In genomic region chrX:48769230-48769629, GRCh38 we compare ENCODE assay signal across 43 cellular contexts. TPM values are rescaled to one million over a fixed set of nuclear protein-coding genes. Genes with fewer than 3 reads are reported as not detected.
"Had no signal": no experiment of that assay in that cellular context is flagged by ENCODE, and none has a peak within 500 bp of the region (broad histone marks: within the 10 kb centered on the region; RNA-seq: fewer than 3 reads in every experiment).

No MANE protein-coding gene starts in this region.

- H3K27me3 Mint-ChIP-seq: activated naive CD4-positive, alpha-beta T cell treated with anti-CD3 and anti-CD28 coated beads, Interleukin-2, amount 10 ng/mL, durations not matched to agents 7 days and 5 days; activated naive CD4-positive, alpha-beta T cell treated with anti-CD3 and anti-CD28 coated beads, Interleukin-2, amount 50 U/mL, for 24 hours; activated naive CD8-positive, alpha-beta T cell; activated naive CD8-positive, alpha-beta T cell treated with anti-CD3 and anti-CD28 coated beads for 36 hours; activated naive CD8-positive, alpha-beta T cell treated with anti-CD3 and anti-CD28 coated beads, Interleukin-2, amount 50 U/mL, for 24 hours; central memory CD8-positive, alpha-beta T cell had no signal

- H3K9me3 Mint-ChIP-seq: activated naive CD4-positive, alpha-beta T cell treated with anti-CD3 and anti-CD28 coated beads for 36 hours; activated naive CD4-positive, alpha-beta T cell treated with anti-CD3 and anti-CD28 coated beads, Interleukin-2, amount 10 ng/mL, durations not matched to agents 7 days and 5 days; activated naive CD4-positive, alpha-beta T cell treated with anti-CD3 and anti-CD28 coated beads, Interleukin-2, amount 50 U/mL, for 24 hours; activated naive CD4-positive, alpha-beta T cell treated with anti-CD3 and anti-CD28 coated beads, Interleukin-2, amount 50 U/mL, for 72 hours; activated naive CD8-positive, alpha-beta T cell treated with anti-CD3 and anti-CD28 coated beads for 36 hours; activated naive CD8-positive, alpha-beta T cell treated with anti-CD3 and anti-CD28 coated beads, Interleukin-2, amount 10 ng/mL, durations not matched to agents 7 days and 5 days; activated naive CD8-positive, alpha-beta T cell treated with anti-CD3 and anti-CD28 coated beads, Interleukin-2, amount 50 U/mL, for 24 hours; activated T-cell treated with anti-CD3 and anti-CD28 coated beads, Interleukin-2, amount 50 U/mL, for 24 hours; activated T-cell treated with anti-CD3 and anti-CD28 coated beads, Interleukin-2, amount 50 U/mL, for 4 hours; activated T-cell treated with anti-CD3 and anti-CD28 coated beads, Interleukin-2, amount 50 U/mL, for 72 hours; activated T-helper 1 cell treated with anti-CD3 and anti-CD28 coated beads, Interleukin-12 subunit alpha, Interleukin-12 subunit beta, Interleukin-2, Interleukin-4 antibody, amounts not matched to agents 30 ng/mL and 10 ng/mL and 1 ng/mL, durations not matched to agents 14 hours and 24 hours and 36 hours; activated T-helper 2 cell treated with anti-CD3 and anti-CD28 coated beads, Interferon-gamma antibody, Interleukin-2, Interleukin-4, amounts not matched to agents 10 μg/mL and 5 μg/mL and 100 μg/mL, durations not matched to agents 14 hours and 24 hours and 36 hours; central memory CD8-positive, alpha-beta T cell had no signal

- ATAC-seq: activated naive CD4-positive, alpha-beta T cell treated with anti-CD3 and anti-CD28 coated beads, Interleukin-2, amount 50 U/mL, for 72 hours; activated naive CD8-positive, alpha-beta T cell treated with anti-CD3 and anti-CD28 coated beads, Interleukin-2, amount 50 U/mL, for 24 hours; activated T-cell treated with anti-CD3 and anti-CD28 coated beads, Interleukin-2, amount 50 U/mL, for 4 hours; activated T-cell treated with anti-CD3 and anti-CD28 coated beads, Interleukin-2, amount 50 U/mL, for 72 hours; body of pancreas had no signal

- H3K9me3 ChIP-seq: adrenal gland, ascending aorta, body of pancreas, breast epithelium had no signal

- DNase-seq: activated effector memory CD4-positive, alpha-beta T cell treated with anti-CD3 and anti-CD28 coated beads, Interleukin-2, amount 50 U/mL, for 16 hours; activated effector memory CD4-positive, alpha-beta T cell treated with Interleukin-2 at 50 U/mL for 16 hours; activated gamma-delta T cell; activated gamma-delta T cell treated with Interleukin-2 at 50 U/mL for 16 hours; activated naive CD4-positive, alpha-beta T cell; activated naive CD4-positive, alpha-beta T cell treated with anti-CD3 and anti-CD28 coated beads for 36 hours; activated naive CD4-positive, alpha-beta T cell treated with anti-CD3 and anti-CD28 coated beads, Interleukin-2, amount 10 ng/mL, durations not matched to agents 7 days and 5 days; activated naive CD4-positive, alpha-beta T cell treated with anti-CD3 and anti-CD28 coated beads, Interleukin-2, amount 50 U/mL, for 16 hours; activated naive CD4-positive, alpha-beta T cell treated with Interleukin-2 at 50 U/mL for 16 hours; activated naive CD8-positive, alpha-beta T cell treated with anti-CD3 and anti-CD28 coated beads for 36 hours; activated naive CD8-positive, alpha-beta T cell treated with anti-CD3 and anti-CD28 coated beads, Interleukin-2, amount 10 ng/mL, durations not matched to agents 7 days and 5 days; activated naive CD8-positive, alpha-beta T cell treated with anti-CD3 and anti-CD28 coated beads, Interleukin-2, amount 50 U/mL, for 24 hours; activated T-cell treated with anti-CD3 and anti-CD28 coated beads for 4 hours; activated T-cell treated with anti-CD3 and anti-CD28 coated beads, Interleukin-2, amount 50 U/mL, for 1 hour; activated T-cell treated with anti-CD3 and anti-CD28 coated beads, Interleukin-2, amount 50 U/mL, for 24 hours; activated T-cell treated with anti-CD3 and anti-CD28 coated beads, Interleukin-2, amount 50 U/mL, for 4 hours; activated T-cell treated with anti-CD3 and anti-CD28 coated beads, Interleukin-2, amount 50 U/mL, for 48 hours; activated T-cell treated with anti-CD3 and anti-CD28 coated beads, Interleukin-2, amount 50 U/mL, for 72 hours; adrenal gland; amniotic stem cell; amygdala; anterior cingulate cortex; aorta; body of pancreas; brain microvascular endothelial cell; caudate nucleus; central memory CD4-positive, alpha-beta T cell; cerebellar nuclear complex had no signal

- FAIRE-seq: astrocyte, bronchial epithelial cell had no signal

- H3K27ac Mint-ChIP-seq: activated naive CD4-positive, alpha-beta T cell treated with anti-CD3 and anti-CD28 coated beads for 36 hours; activated naive CD4-positive, alpha-beta T cell treated with anti-CD3 and anti-CD28 coated beads, Interleukin-2, amount 50 U/mL, for 24 hours; activated naive CD4-positive, alpha-beta T cell treated with anti-CD3 and anti-CD28 coated beads, Interleukin-2, amount 50 U/mL, for 72 hours; activated naive CD8-positive, alpha-beta T cell; activated naive CD8-positive, alpha-beta T cell treated with anti-CD3 and anti-CD28 coated beads for 36 hours; activated naive CD8-positive, alpha-beta T cell treated with anti-CD3 and anti-CD28 coated beads, Interleukin-2, amount 10 ng/mL, durations not matched to agents 7 days and 5 days; activated naive CD8-positive, alpha-beta T cell treated with anti-CD3 and anti-CD28 coated beads, Interleukin-2, amount 50 U/mL, for 24 hours; activated T-cell treated with anti-CD3 and anti-CD28 coated beads, Interleukin-2, amount 50 U/mL, for 24 hours; activated T-cell treated with anti-CD3 and anti-CD28 coated beads, Interleukin-2, amount 50 U/mL, for 72 hours; activated T-helper 1 cell treated with anti-CD3 and anti-CD28 coated beads, Interleukin-12 subunit alpha, Interleukin-12 subunit beta, Interleukin-2, Interleukin-4 antibody, amounts not matched to agents 30 ng/mL and 10 ng/mL and 1 ng/mL, durations not matched to agents 14 hours and 24 hours and 36 hours; activated T-helper 2 cell treated with anti-CD3 and anti-CD28 coated beads, Interferon-gamma antibody, Interleukin-2, Interleukin-4, amounts not matched to agents 10 μg/mL and 5 μg/mL and 100 μg/mL, durations not matched to agents 14 hours and 24 hours and 36 hours; brain had no signal

- H3K4me1 ChIP-seq: adrenal gland, ascending aorta, body of pancreas, breast epithelium had no signal

- H3K27ac ChIP-seq: adrenal gland, ascending aorta, body of pancreas, brain microvascular endothelial cell, breast epithelium, cardiac muscle cell had no signal

- H3K36me3 Mint-ChIP-seq: activated naive CD4-positive, alpha-beta T cell treated with anti-CD3 and anti-CD28 coated beads, Interleukin-2, amount 10 ng/mL, durations not matched to agents 7 days and 5 days; activated naive CD4-positive, alpha-beta T cell treated with anti-CD3 and anti-CD28 coated beads, Interleukin-2, amount 50 U/mL, for 24 hours; activated naive CD4-positive, alpha-beta T cell treated with anti-CD3 and anti-CD28 coated beads, Interleukin-2, amount 50 U/mL, for 72 hours; activated naive CD8-positive, alpha-beta T cell; activated naive CD8-positive, alpha-beta T cell treated with anti-CD3 and anti-CD28 coated beads for 36 hours; activated naive CD8-positive, alpha-beta T cell treated with anti-CD3 and anti-CD28 coated beads, Interleukin-2, amount 10 ng/mL, durations not matched to agents 7 days and 5 days; brain had no signal

- H3K4me3 ChIP-seq: adrenal gland, ascending aorta, body of pancreas, breast epithelium, cardiac muscle cell had no signal

- H3K4me1 Mint-ChIP-seq: activated naive CD4-positive, alpha-beta T cell treated with anti-CD3 and anti-CD28 coated beads, Interleukin-2, amount 10 ng/mL, durations not matched to agents 7 days and 5 days; activated naive CD4-positive, alpha-beta T cell treated with anti-CD3 and anti-CD28 coated beads, Interleukin-2, amount 50 U/mL, for 24 hours; activated naive CD8-positive, alpha-beta T cell treated with anti-CD3 and anti-CD28 coated beads for 36 hours; activated naive CD8-positive, alpha-beta T cell treated with anti-CD3 and anti-CD28 coated beads, Interleukin-2, amount 10 ng/mL, durations not matched to agents 7 days and 5 days; activated naive CD8-positive, alpha-beta T cell treated with anti-CD3 and anti-CD28 coated beads, Interleukin-2, amount 50 U/mL, for 24 hours; brain; central memory CD8-positive, alpha-beta T cell had no signal

- H3K36me3 ChIP-seq: adrenal gland, ascending aorta, brain microvascular endothelial cell, breast epithelium, cardiac muscle cell had no signal

- H3K27me3 ChIP-seq: ascending aorta, body of pancreas, brain microvascular endothelial cell, cardiac muscle cell had no signal

- H3K4me3 Mint-ChIP-seq: activated naive CD4-positive, alpha-beta T cell treated with anti-CD3 and anti-CD28 coated beads for 36 hours; activated naive CD4-positive, alpha-beta T cell treated with anti-CD3 and anti-CD28 coated beads, Interleukin-2, amount 10 ng/mL, durations not matched to agents 7 days and 5 days; activated naive CD4-positive, alpha-beta T cell treated with anti-CD3 and anti-CD28 coated beads, Interleukin-2, amount 50 U/mL, for 24 hours; activated naive CD8-positive, alpha-beta T cell; activated naive CD8-positive, alpha-beta T cell treated with anti-CD3 and anti-CD28 coated beads for 36 hours; activated naive CD8-positive, alpha-beta T cell treated with anti-CD3 and anti-CD28 coated beads, Interleukin-2, amount 10 ng/mL, durations not matched to agents 7 days and 5 days; activated naive CD8-positive, alpha-beta T cell treated with anti-CD3 and anti-CD28 coated beads, Interleukin-2, amount 50 U/mL, for 24 hours; activated T-cell treated with anti-CD3 and anti-CD28 coated beads, Interleukin-2, amount 50 U/mL, for 24 hours; activated T-cell treated with anti-CD3 and anti-CD28 coated beads, Interleukin-2, amount 50 U/mL, for 4 hours; activated T-cell treated with anti-CD3 and anti-CD28 coated beads, Interleukin-2, amount 50 U/mL, for 72 hours; activated T-helper 1 cell treated with anti-CD3 and anti-CD28 coated beads, Interleukin-12 subunit alpha, Interleukin-12 subunit beta, Interleukin-2, Interleukin-4 antibody, amounts not matched to agents 30 ng/mL and 10 ng/mL and 1 ng/mL, durations not matched to agents 14 hours and 24 hours and 36 hours; brain; central memory CD8-positive, alpha-beta T cell had no signal

RNA-seq across cellular contexts. Expression of gene GLOD5, which starts 7.7 kb away (rescaled TPM):
- total RNA-seq: activated naive CD4-positive, alpha-beta T cell treated with anti-CD3 and anti-CD28 coated beads for 36 hours; activated naive CD4-positive, alpha-beta T cell treated with anti-CD3 and anti-CD28 coated beads, Interleukin-2, amount 50 U/mL, for 72 hours; activated naive CD8-positive, alpha-beta T cell treated with anti-CD3 and anti-CD28 coated beads for 36 hours; activated naive CD8-positive, alpha-beta T cell treated with anti-CD3 and anti-CD28 coated beads, Interleukin-2, amount 10 ng/mL, durations not matched to agents 7 days and 5 days; activated T-cell treated with anti-CD3 and anti-CD28 coated beads, Interleukin-2, amount 50 U/mL, for 4 hours; activated T-cell treated with anti-CD3 and anti-CD28 coated beads, Interleukin-2, amount 50 U/mL, for 72 hours; activated T-helper 1 cell treated with anti-CD3 and anti-CD28 coated beads, Interleukin-12 subunit alpha, Interleukin-12 subunit beta, Interleukin-2, Interleukin-4 antibody, amounts not matched to agents 30 ng/mL and 10 ng/mL and 1 ng/mL, durations not matched to agents 14 hours and 24 hours and 36 hours; activated T-helper 2 cell treated with anti-CD3 and anti-CD28 coated beads, Interferon-gamma antibody, Interleukin-2, Interleukin-4, amounts not matched to agents 10 μg/mL and 5 μg/mL and 100 μg/mL, durations not matched to agents 14 hours and 24 hours and 36 hours; adrenal gland; aorta; ascending aorta; astrocyte; body of pancreas; bronchial epithelial cell; cardiac muscle cell; cerebellum; chondrocyte had no signal
- polyA plus RNA-seq: adrenal gland, cardiac muscle cell had no signal

RNA-seq across cellular contexts. Expression of gene GATA1, which starts 17.2 kb away (rescaled TPM):
- total RNA-seq: activated naive CD4-positive, alpha-beta T cell treated with anti-CD3 and anti-CD28 coated beads for 36 hours; activated naive CD8-positive, alpha-beta T cell treated with anti-CD3 and anti-CD28 coated beads for 36 hours; activated naive CD8-positive, alpha-beta T cell treated with anti-CD3 and anti-CD28 coated beads, Interleukin-2, amount 10 ng/mL, durations not matched to agents 7 days and 5 days; activated T-helper 1 cell treated with anti-CD3 and anti-CD28 coated beads, Interleukin-12 subunit alpha, Interleukin-12 subunit beta, Interleukin-2, Interleukin-4 antibody, amounts not matched to agents 30 ng/mL and 10 ng/mL and 1 ng/mL, durations not matched to agents 14 hours and 24 hours and 36 hours; activated T-helper 2 cell treated with anti-CD3 and anti-CD28 coated beads, Interferon-gamma antibody, Interleukin-2, Interleukin-4, amounts not matched to agents 10 μg/mL and 5 μg/mL and 100 μg/mL, durations not matched to agents 14 hours and 24 hours and 36 hours; ascending aorta; astrocyte; body of pancreas; breast epithelium; bronchial epithelial cell; cardiac muscle cell; cerebellum; chondrocyte had no signal
- polyA plus RNA-seq: adrenal gland, aorta had no signal

RNA-seq across cellular contexts. Expression of gene ERAS, which starts 57.1 kb away (rescaled TPM):
- total RNA-seq: activated naive CD4-positive, alpha-beta T cell treated with anti-CD3 and anti-CD28 coated beads for 36 hours; activated naive CD8-positive, alpha-beta T cell treated with anti-CD3 and anti-CD28 coated beads, Interleukin-2, amount 10 ng/mL, durations not matched to agents 7 days and 5 days; activated T-helper 1 cell treated with anti-CD3 and anti-CD28 coated beads, Interleukin-12 subunit alpha, Interleukin-12 subunit beta, Interleukin-2, Interleukin-4 antibody, amounts not matched to agents 30 ng/mL and 10 ng/mL and 1 ng/mL, durations not matched to agents 14 hours and 24 hours and 36 hours; activated T-helper 2 cell treated with anti-CD3 and anti-CD28 coated beads, Interferon-gamma antibody, Interleukin-2, Interleukin-4, amounts not matched to agents 10 μg/mL and 5 μg/mL and 100 μg/mL, durations not matched to agents 14 hours and 24 hours and 36 hours; adrenal gland; aorta; ascending aorta; astrocyte; body of pancreas; bronchial epithelial cell; cardiac muscle cell had no signal
- polyA plus RNA-seq: adipose tissue had no signal
